10 cellular contexts compared by ENCODE assay signal in genomic region chr12:49825360-49825970, GRCh38. TPM values are rescaled to one million over a fixed set of nuclear protein-coding genes. Genes with fewer than 3 reads are reported as not detected.
DNase-seq lines count a peak whose midpoint lies in the region; ATAC-seq and TF ChIP-seq lines count a peak whose summit lies in the region.
"Had no signal": no experiment of that assay in that cellular context is flagged by ENCODE, and none has a peak within 500 bp of the region (broad histone marks: within the 10 kb centered on the region; RNA-seq: fewer than 3 reads in every experiment).

No MANE protein-coding gene starts in this region.

- ATAC-seq in mucosa of descending colon (no peak), GM18517 (IDR thresholded peaks at IDR 0.05; ENCODE audit: unreplicated experiment) (no peak)
- no peak for ATAC-seq in CD8-positive, alpha-beta T cell

- peak overlapping the region; percentile 77 for H3K27ac ChIP-seq in ACC112 (ENCODE audit: low read depth, low read length)
- peak overlapping the region in 48 of 59 donors; percentile 4 to 94 (median 58) for H3K27ac ChIP-seq in dorsolateral prefrontal cortex
- H3K27ac ChIP-seq in CD8-positive, alpha-beta T cell (ENCODE audit: low read depth, low read length) = no peak overlapping the region

- H3K4me1 ChIP-seq in ACC112 (ENCODE audit: control insufficient read depth, insufficient read depth, low read length, unreplicated experiment) (peaks cover 47% of the 10 kb centered on the region), mucosa of descending colon (ENCODE audit: low read depth) (peaks cover 18% of the 10 kb centered on the region)
- H3K4me1 ChIP-seq in CD8-positive, alpha-beta T cell (ENCODE audit: insufficient read depth, low read length) = peaks cover 29% of the 10 kb centered on the region

- no peak for TF ChIP-seq CTCF in dorsolateral prefrontal cortex (IDR thresholded peaks at IDR 0.05 in 54 of 56, conservative IDR thresholded peaks at IDR 0.05 in 2 of 56; ENCODE audit: low read depth in 1 of 56, partially characterized antibody in 56 of 56)
- no peak for TF ChIP-seq CTCF in mucosa of descending colon (IDR thresholded peaks at IDR 0.05)
- no peak for TF ChIP-seq CTCF in CD8-positive, alpha-beta T cell (IDR thresholded peaks at IDR 0.05)

- intact Hi-C loops in dorsolateral prefrontal cortex (cut with DNase I) (no loop called here), mucosa of descending colon (cut with DNase I, micrococcal nuclease) (no loop called here)
- intact Hi-C loops in CD8-positive, alpha-beta T cell (cut with DNase I, micrococcal nuclease) = loop anchor here (5.0 to 10.0 kb wide), 3 partner anchors 183 to 461 kb away; partner anchors contain the start of genes PRPF40B (in 2 of the 2) and SPATS2 (in 1 of the 2)

- H3K9me3 ChIP-seq in mucosa of descending colon = no peaks in the 10 kb centered on the region
- H3K9me3 ChIP-seq in CD8-positive, alpha-beta T cell (ENCODE audit: low read length) = no peaks in the 10 kb centered on the region

- H3K4me3 ChIP-seq in ACC112 (ENCODE audit: low read depth, low read length) (peak overlapping the region; percentile 88), dorsolateral prefrontal cortex (peak overlapping the region in 38 of 59 donors; percentile 1 to 87 (median 21)), mucosa of descending colon (no peak overlapping the region)
- no peak overlapping the region for H3K4me3 ChIP-seq in CD8-positive, alpha-beta T cell (ENCODE audit: low read depth, low read length)

- H3K27ac Mint-ChIP-seq in CD8-positive, alpha-beta T cell = no peak overlapping the region
- H3K27ac Mint-ChIP-seq: activated T-helper 1 cell treated with anti-CD3 and anti-CD28 coated beads, Interleukin-12 subunit alpha, Interleukin-12 subunit beta, Interleukin-2, Interleukin-4 antibody, amounts not matched to agents 30 ng/mL and 10 ng/mL and 1 ng/mL, durations not matched to agents 14 hours and 24 hours and 36 hours had no signal

- H3K27me3 Mint-ChIP-seq in CD8-positive, alpha-beta T cell (ENCODE audit: low read depth) = no peaks in the 10 kb centered on the region

- no peak overlapping the region for H3K4me3 Mint-ChIP-seq in CD8-positive, alpha-beta T cell

- peaks cover 62% of the 10 kb centered on the region for H3K4me1 Mint-ChIP-seq in CD8-positive, alpha-beta T cell (ENCODE audit: low read depth)

- CTCF ChIA-PET in CD8-positive, alpha-beta T cell (lab: Charles Lee) = interaction anchor here (1.1 to 6.9 kb wide), 4 partner anchors 14 to 84 kb away, joined by 3 to 45 read pairs (median 6); partner anchors contain the start of gene TMBIM6

- H3K9me3 Mint-ChIP-seq in CD8-positive, alpha-beta T cell = no peaks in the 10 kb centered on the region
- H3K9me3 Mint-ChIP-seq: activated T-helper 1 cell treated with anti-CD3 and anti-CD28 coated beads, Interleukin-12 subunit alpha, Interleukin-12 subunit beta, Interleukin-2, Interleukin-4 antibody, amounts not matched to agents 30 ng/mL and 10 ng/mL and 1 ng/mL, durations not matched to agents 14 hours and 24 hours and 36 hours had no signal

- H3K36me3 ChIP-seq in ACC112 (ENCODE audit: insufficient read depth, low read length) = no peaks in the 10 kb centered on the region
- no peaks in the 10 kb centered on the region for H3K36me3 ChIP-seq in mucosa of descending colon (ENCODE audit: low read depth)
- H3K36me3 ChIP-seq in CD8-positive, alpha-beta T cell (ENCODE audit: insufficient read depth, low read length) = no peaks in the 10 kb centered on the region

- POLR2A ChIA-PET in CD8-positive, alpha-beta T cell (lab: Charles Lee) = interaction anchor here (0.8 to 2.2 kb wide), 2 partner anchors 18 kb away, joined by 4 to 9 read pairs; partner anchors contain the start of gene BCDIN3D

- H2AFZ ChIP-seq in ACC112 (ENCODE audit: low read length, unreplicated experiment) = no peak overlapping the region

- no peaks in the 10 kb centered on the region for H3K27me3 ChIP-seq in ACC112 (ENCODE audit: insufficient read depth, low read length)
- no peaks in the 10 kb centered on the region for H3K27me3 ChIP-seq in dorsolateral prefrontal cortex
- no peaks in the 10 kb centered on the region for H3K27me3 ChIP-seq in CD8-positive, alpha-beta T cell (ENCODE audit: insufficient read depth, low read length)

- H3K79me2 ChIP-seq in ACC112 (ENCODE audit: control insufficient read depth, insufficient read depth, low read length, unreplicated experiment) = peaks cover 66% of the 10 kb centered on the region

- peaks cover 8% of the 10 kb centered on the region for H3K36me3 Mint-ChIP-seq in CD8-positive, alpha-beta T cell

- peak; percentile 21 for DNase-seq in M059J (ENCODE audit: low read depth)
- no peak for DNase-seq in dorsolateral prefrontal cortex
- DNase-seq in mucosa of descending colon = peak in 2 of 3 donors; percentile 23 to 66
- no peak for DNase-seq in CD8-positive, alpha-beta T cell
- DNase-seq in SK-N-DZ (ENCODE audit: low spot score) = no peak
- DNase-seq in NCI-H446 treated with DMSO at 0.1 percent for 48 hours (lab: John Stamatoyannopoulos, UW) = no peak
- DNase-seq: NCI-H2081 treated with DMSO at 0.1 percent for 48 hours had no signal

RNA-seq across cellular contexts. Expression of gene NCKAP5L, which starts 2.7 kb away (rescaled TPM):
- total RNA-seq in M059J (2014; rRNA removed; shearing (Covaris generic)) = 9.0 and 17.6 TPM in 2 replicates
- total RNA-seq in dorsolateral prefrontal cortex (10 to 100 TPM; 17.3 to 37.7 (median 25.5) TPM), mucosa of descending colon (10 to 100 TPM in 1 of 3 donors, 1 to 10 TPM in 2; 2.5 to 17.7 (median 4.7) TPM)
- total RNA-seq in CD8-positive, alpha-beta T cell = 10 to 100 TPM; 10.6 to 10.7 TPM
- 10.8 and 11.1 TPM in 2 replicates for polyA plus RNA-seq in SK-N-DZ (2014; cell fraction: cytosol; rRNA removed)
- polyA plus RNA-seq in SK-N-DZ (2014; cell fraction: nucleus; rRNA removed) = 15.1 and 16.3 TPM in 2 replicates

RNA-seq across cellular contexts. Expression of gene BCDIN3D, which starts 17.4 kb away (rescaled TPM):
- 2.9 and 4.8 TPM in 2 replicates for total RNA-seq in M059J (2014; rRNA removed; shearing (Covaris generic))
- total RNA-seq in dorsolateral prefrontal cortex = 1 to 10 TPM; 2.4 to 8.0 (median 4.3) TPM
- 1 to 10 TPM; 3.0 to 5.0 (median 3.7) TPM for total RNA-seq in mucosa of descending colon
- total RNA-seq in CD8-positive, alpha-beta T cell = 1 to 10 TPM; 4.2 to 5.9 TPM
- 4.4 and 5.3 TPM in 2 replicates for polyA plus RNA-seq in SK-N-DZ (2014; cell fraction: cytosol; rRNA removed)
- 2.6 and 4.6 TPM in 2 replicates for polyA plus RNA-seq in SK-N-DZ (2014; cell fraction: nucleus; rRNA removed)

Comparison
In these comparisons a context has a peak if more than half of its experiments do, and no peak if none do; other contexts are left out.
1. H3K4me3 ChIP-seq: peak in ACC112 (single experiment) and dorsolateral prefrontal cortex (38 of 59); none in mucosa of descending colon (single experiment) and CD8-positive, alpha-beta T cell (single experiment).
2. DNase-seq: peak in M059J (single experiment) and mucosa of descending colon (2 of 3); none in dorsolateral prefrontal cortex (0 of 10), CD8-positive, alpha-beta T cell (0 of 7), SK-N-DZ (single experiment) and NCI-H446 treated with DMSO at 0.1 percent for 48 hours (single experiment).
3. intact Hi-C loops: an anchor here in CD8-positive, alpha-beta T cell (5.0 to 10.0 kb wide); none called in dorsolateral prefrontal cortex and mucosa of descending colon.